In genomic region chr13:113151745-113152707, GRCh38 we compare ENCODE assay signal across 8 cellular contexts. TPM values are rescaled to one million over a fixed set of nuclear protein-coding genes. Genes with fewer than 3 reads are reported as not detected.
DNase-seq lines count a peak whose midpoint lies in the region; ATAC-seq and TF ChIP-seq lines count a peak whose summit lies in the region.

No MANE protein-coding gene starts in this region.

- peaks cover 18% of the 10 kb centered on the region for H3K27me3 Mint-ChIP-seq in activated B cell treated with CpG ODN at 0.5 μM for 24 hours
- H3K27me3 Mint-ChIP-seq in progenitor cell of endocrine pancreas = peaks cover 26% of the 10 kb centered on the region

- H3K4me3 Mint-ChIP-seq in activated B cell treated with CpG ODN at 0.5 μM for 24 hours (peak overlapping the region; percentile 74), progenitor cell of endocrine pancreas (ENCODE audit: low read depth) (peak overlapping the region; percentile 62)

- H3K4me1 ChIP-seq in BE2C = peaks cover 11% of the 10 kb centered on the region

- no peak overlapping the region for H3K4me3 ChIP-seq in BE2C (ENCODE audit: low read depth, low read length)

- CTCF ChIA-PET in activated B cell treated with CpG ODN at 0.5 μM for 24 hours (lab: Charles Lee) = no interaction called here

- DNase-seq in GM10266 (ENCODE audit: extremely low spot score) = peak; percentile 59
- no peak for DNase-seq in activated B cell treated with CpG ODN at 0.5 μM for 24 hours
- DNase-seq in fibroblast of the conjunctiva (ENCODE audit: low read depth) = peak; percentile 13
- DNase-seq in progenitor cell of endocrine pancreas (ENCODE audit: low spot score, unreplicated experiment) = no peak
- no peak for DNase-seq in BE2C
- DNase-seq in COLO829 (ENCODE audit: low spot score) = no peak

- H3K27me3 ChIP-seq in BE2C = no peaks in the 10 kb centered on the region

- ATAC-seq in activated B cell treated with CpG ODN at 0.5 μM for 24 hours (ENCODE audit: low read depth) (peak; percentile 23), GM21786 (IDR thresholded peaks at IDR 0.05; ENCODE audit: unreplicated experiment) (no peak), HG03139 (IDR thresholded peaks at IDR 0.05; ENCODE audit: unreplicated experiment) (no peak)

- H3K9me3 Mint-ChIP-seq in activated B cell treated with CpG ODN at 0.5 μM for 24 hours = peaks cover 10% of the 10 kb centered on the region
- H3K9me3 Mint-ChIP-seq in progenitor cell of endocrine pancreas (ENCODE audit: low read depth) = no peaks in the 10 kb centered on the region

- H3K4me1 Mint-ChIP-seq in activated B cell treated with CpG ODN at 0.5 μM for 24 hours (peaks cover 19% of the 10 kb centered on the region), progenitor cell of endocrine pancreas (ENCODE audit: low read depth) (peaks cover 9% of the 10 kb centered on the region)

- H3K27ac Mint-ChIP-seq in activated B cell treated with CpG ODN at 0.5 μM for 24 hours (peak overlapping the region; percentile 44), progenitor cell of endocrine pancreas (peak overlapping the region; percentile 72)

- intact Hi-C loops in activated B cell treated with CpG ODN at 0.5 μM for 24 hours (cut with micrococcal nuclease) = loop anchor here (1.0 to 10.0 kb wide), 3 partner anchors 145 to 260 kb away; partner anchors contain the start of gene LAMP1

- H3K36me3 Mint-ChIP-seq in activated B cell treated with CpG ODN at 0.5 μM for 24 hours (ENCODE audit: low read depth) (no peaks in the 10 kb centered on the region), progenitor cell of endocrine pancreas (ENCODE audit: insufficient read depth) (peaks cover under 1% of the 10 kb centered on the region)

- H3K9me3 ChIP-seq in BE2C = no peaks in the 10 kb centered on the region; the same call in 1 of the 2 replicates

- POLR2A ChIA-PET in activated B cell treated with CpG ODN at 0.5 μM for 24 hours (lab: Charles Lee) = no interaction called here

- no peaks in the 10 kb centered on the region for H3K36me3 ChIP-seq in BE2C

- no peak for TF ChIP-seq CTCF in GM10266 (IDR thresholded peaks at IDR 0.05; ENCODE audit: control insufficient read depth, insufficient read depth, low read depth, missing control alignments)
- TF ChIP-seq CTCF in activated B cell treated with CpG ODN at 0.5 μM for 24 hours (IDR thresholded peaks at IDR 0.05) = no peak
- no peak for TF ChIP-seq CTCF in progenitor cell of endocrine pancreas (IDR thresholded peaks at IDR 0.05; ENCODE audit: unreplicated experiment)
- no peak for TF ChIP-seq CTCF in BE2C (IDR thresholded peaks at IDR 0.05; ENCODE audit: low read depth, low read length)

RNA-seq across cellular contexts. Expression of gene PROZ, which starts 6.4 kb away (rescaled TPM):
- total RNA-seq in activated B cell treated with CpG ODN at 0.5 μM for 24 hours (not detected in 2 replicates), progenitor cell of endocrine pancreas (not detected in 2 replicates)
- polyA plus RNA-seq in BE2C (2012; ENCODE audit: insufficient read depth, insufficient read length, low read depth) = 0.97 TPM

RNA-seq across cellular contexts. Expression of gene F10, which starts 29.4 kb away (rescaled TPM):
- not detected in 2 replicates for total RNA-seq in activated B cell treated with CpG ODN at 0.5 μM for 24 hours
- 29.7 and 30.2 TPM in 2 replicates for total RNA-seq in progenitor cell of endocrine pancreas
- polyA plus RNA-seq in BE2C (2012; ENCODE audit: insufficient read depth, insufficient read length, low read depth) = 3.6 TPM

RNA-seq across cellular contexts. Expression of gene F7, which starts 46.4 kb away (rescaled TPM):
- total RNA-seq in activated B cell treated with CpG ODN at 0.5 μM for 24 hours = not detected in 2 replicates
- 5.7 and 7.3 TPM in 2 replicates for total RNA-seq in progenitor cell of endocrine pancreas
- polyA plus RNA-seq in BE2C (2012; ENCODE audit: insufficient read depth, insufficient read length, low read depth) = 1.6 TPM

RNA-seq across cellular contexts. Expression of gene PCID2, which starts 56.4 kb away (rescaled TPM):
- total RNA-seq in activated B cell treated with CpG ODN at 0.5 μM for 24 hours (35.6 and 43.1 TPM in 2 replicates), progenitor cell of endocrine pancreas (52.1 and 58.7 TPM in 2 replicates)
- 49.4 TPM for polyA plus RNA-seq in BE2C (2012; ENCODE audit: insufficient read depth, insufficient read length, low read depth)

RNA-seq across cellular contexts. Expression of gene CUL4A, which starts 57.4 kb away (rescaled TPM):
- total RNA-seq in activated B cell treated with CpG ODN at 0.5 μM for 24 hours = 65.9 and 77.2 TPM in 2 replicates
- 75.8 and 77.1 TPM in 2 replicates for total RNA-seq in progenitor cell of endocrine pancreas
- polyA plus RNA-seq in BE2C (2012; ENCODE audit: insufficient read depth, insufficient read length, low read depth) = 82.5 TPM

Comparison
In these comparisons a context has a peak if more than half of its experiments do, and no peak if none do; other contexts are left out.
1. DNase-seq: peak in GM10266 (single experiment) and fibroblast of the conjunctiva (single experiment); none in activated B cell treated with CpG ODN at 0.5 μM for 24 hours (single experiment), progenitor cell of endocrine pancreas (single experiment), BE2C (single experiment) and COLO829 (single experiment).
2. RNA of gene F10, which starts 29.4 kb away (total RNA-seq): 29.7 to 30.2 TPM in progenitor cell of endocrine pancreas; not detected in activated B cell treated with CpG ODN at 0.5 μM for 24 hours; every median in the first group is over 10 times any median in the second.